16 cellular contexts compared by ENCODE assay signal in genomic region chr1:89962024-89962741, GRCh38. TPM values are rescaled to one million over a fixed set of nuclear protein-coding genes. Genes with fewer than 3 reads are reported as not detected.
A peak's percentile ranks its signal among the peaks of the same experiment; 100 is the strongest.
DNase-seq lines count a peak whose midpoint lies in the region; ATAC-seq and TF ChIP-seq lines count a peak whose summit lies in the region.
"Had no signal": no experiment of that assay in that cellular context is flagged by ENCODE, and none has a peak within 500 bp of the region (broad histone marks: within the 10 kb centered on the region; RNA-seq: fewer than 3 reads in every experiment).

No MANE protein-coding gene starts in this region.

- H3K4me3 ChIP-seq in AG04450 (ENCODE audit: low read depth, low read length) = no peak overlapping the region
- H3K4me3 ChIP-seq in SK-N-SH (ENCODE audit: low read depth in 2 of 2, low read length in 1 of 2) = no peak overlapping the region
- no peak overlapping the region for H3K4me3 ChIP-seq in fibroblast of villous mesenchyme (ENCODE audit: low read depth, low read length)
- H3K4me3 ChIP-seq: HAP-1 had no signal

- TF ChIP-seq EP300 in SK-N-SH (IDR thresholded peaks at IDR 0.05; ENCODE audit: borderline replicate concordance in 1 of 2, low read depth in 1 of 2, low read length in 1 of 2) = no peak

- peak overlapping the region; percentile 40 for H3K27ac ChIP-seq in AG04450 (ENCODE audit: low read depth, low read length)
- peak overlapping the region; percentile 23 to 44; a peak in 2 of 4 replicates for H3K27ac ChIP-seq in SK-N-SH (ENCODE audit: low read depth in 2 of 2, low read length in 1 of 2)
- H3K27ac ChIP-seq: foreskin keratinocyte had no signal

- POLR2A ChIA-PET in AG04450 (lab: Yijun Ruan, JAX) (no interaction called here), SK-N-SH (lab: Yijun Ruan, JAX) (no interaction called here)

- peak overlapping the region; percentile 54; the same call in 1 of the 2 replicates for H3K4me2 ChIP-seq in SK-N-SH

- peaks cover 10% of the 10 kb centered on the region for H3F3A ChIP-seq in SK-N-SH (replicated peaks; ENCODE audit: insufficient read depth)

- ATAC-seq in GM21447 (IDR thresholded peaks at IDR 0.05; ENCODE audit: unreplicated experiment) (peak; percentile 53), HG02571 (IDR thresholded peaks at IDR 0.05; ENCODE audit: unreplicated experiment) (no peak), GM19351 (IDR thresholded peaks at IDR 0.05; ENCODE audit: unreplicated experiment) (no peak)
- ATAC-seq: activated CD4-positive, CD25-positive, alpha-beta regulatory T cell treated with anti-CD3 and anti-CD28 coated beads, Interleukin-2, amount 50 U/mL, for 24 hours; foreskin keratinocyte; stimulated activated memory B cell treated with anti-CD40 and anti-IgM and Interleukin-4, amounts not matched to agents 10 μg/mL and 1 μg/mL and 100 μg/mL, for 72 hours had no signal

- CTCF ChIA-PET in AG04450 (lab: Charles Lee) = interaction anchor here (1.0 to 1.4 kb wide), 2 partner anchors 16 to 127 kb away, joined by 3 read pairs; no protein-coding TSS in a partner anchor
- CTCF ChIA-PET in SK-N-SH (lab: Yijun Ruan, JAX) = interaction anchor here (2.1 kb wide), 1 partner anchor 158 kb away, joined by 7 read pairs; no protein-coding TSS in a partner anchor

- H3K27me3 ChIP-seq in AG04450 (ENCODE audit: control insufficient read depth, insufficient read depth, low read length) (no peaks in the 10 kb centered on the region), SK-N-SH (ENCODE audit: insufficient read depth) (no peaks in the 10 kb centered on the region)
- H3K27me3 ChIP-seq: foreskin keratinocyte had no signal

- no peaks in the 10 kb centered on the region; the same call in 1 of the 2 replicates for H3K9me3 ChIP-seq in AG04450 (ENCODE audit: control insufficient read depth, insufficient read depth, low read length)
- H3K9me3 ChIP-seq in SK-N-SH = no peaks in the 10 kb centered on the region
- H3K9me3 ChIP-seq: HAP-1 had no signal

- no peak for DNase-seq in AG04450 (ENCODE audit: low read depth, low spot score)
- DNase-seq in SK-N-SH = no peak
- peak; percentile 82 for DNase-seq in fibroblast of villous mesenchyme (ENCODE audit: low read depth)
- DNase-seq in NCI-H2081 treated with DMSO at 0.1 percent for 48 hours (lab: John Stamatoyannopoulos, UW) = no peak
- DNase-seq in NCI-H1105 treated with DMSO at 0.1 percent for 48 hours (lab: John Stamatoyannopoulos, UW) = no peak
- DNase-seq: DMS53; foreskin keratinocyte; kidney; naive B cell; stimulated activated CD4-positive, alpha-beta T cell treated with anti-CD3 and anti-CD28 coated beads, Interleukin-4, amount 100 ng/mL, for 4 hours had no signal

- no peaks in the 10 kb centered on the region for H4K20me1 ChIP-seq in SK-N-SH (ENCODE audit: insufficient read depth)

- peaks cover 0 to 6% of the 10 kb centered on the region in 2 experiments; a peak in 2 of 4 replicates for H3K4me1 ChIP-seq in SK-N-SH (ENCODE audit: control insufficient read depth in 1 of 2, insufficient read depth in 2 of 2, low read depth in 1 of 2, low read length in 1 of 2)
- H3K4me1 ChIP-seq: foreskin keratinocyte, HAP-1 had no signal

- no peak for TF ChIP-seq RAD21 in SK-N-SH (IDR thresholded peaks at IDR 0.05; ENCODE audit: low read length)

- 58% methylated on average over 6 of the region's 6 CpGs for WGBS in SK-N-SH (ENCODE audit: low lambda C conversion rate)

- no peaks in the 10 kb centered on the region for H3K36me3 ChIP-seq in SK-N-SH (replicated peaks in 1 of 2; ENCODE audit: control insufficient read depth in 1 of 2, insufficient read depth in 2 of 2, low read length in 1 of 2)
- H3K36me3 ChIP-seq: HAP-1 had no signal

- H3K79me2 ChIP-seq in SK-N-SH (ENCODE audit: insufficient read depth) = no peaks in the 10 kb centered on the region

- no peak overlapping the region; the same call in 1 of the 2 replicates for H3K9ac ChIP-seq in SK-N-SH

- no peak overlapping the region for H2AFZ ChIP-seq in SK-N-SH (ENCODE audit: low read depth)

- no peak for TF ChIP-seq CTCF in AG04450 (IDR thresholded peaks at IDR 0.05; ENCODE audit: low read depth, low read length)
- no peak for TF ChIP-seq CTCF in SK-N-SH (IDR thresholded peaks at IDR 0.05)
- no peak for TF ChIP-seq CTCF in fibroblast of villous mesenchyme (IDR thresholded peaks at IDR 0.05; ENCODE audit: insufficient read depth, low read depth, low read length)

- H3K9me2 ChIP-seq in SK-N-SH = no peaks in the 10 kb centered on the region

TF ChIP-seq in SK-N-SH, 30 proteins besides CTCF, POLR2A, EP300 and RAD21 (continues in another document):
- TF ChIP-seq GABPA (IDR thresholded peaks at IDR 0.05; ENCODE audit: low read depth) (no peak), GATA2 (CRISPR knock-in tag; IDR thresholded peaks at IDR 0.05) (no peak), PBX3 (IDR thresholded peaks at IDR 0.05) (peak; percentile 68), NRF1 (IDR thresholded peaks at IDR 0.05; ENCODE audit: low read depth, low read length) (no peak), RXRA (IDR thresholded peaks at IDR 0.05; ENCODE audit: borderline replicate concordance, low read depth) (no peak), ZBTB33 (IDR thresholded peaks at IDR 0.05; ENCODE audit: borderline replicate concordance, low read depth) (no peak), REST (IDR thresholded peaks at IDR 0.05; ENCODE audit: low read depth, low read length) (peak; percentile 24; the same call in 1 of the 2 replicates), TCF12 (IDR thresholded peaks at IDR 0.05) (peak; percentile 79), FOXJ3 (CRISPR knock-in tag; IDR thresholded peaks at IDR 0.05) (no peak), USF2 (IDR thresholded peaks at IDR 0.05; ENCODE audit: borderline replicate concordance, low read depth, low read length) (no peak), ELF1 (IDR thresholded peaks at IDR 0.05) (no peak), RCOR1 (IDR thresholded peaks at IDR 0.05; ENCODE audit: low read length) (no peak), MXI1 (IDR thresholded peaks at IDR 0.05; ENCODE audit: low read depth, low read length) (no peak), CHD2 (IDR thresholded peaks at IDR 0.05; ENCODE audit: low read length, partially characterized antibody) (no peak)

RNA-seq across cellular contexts. Expression of gene ZNF326, which starts 32.7 kb away (rescaled TPM):
- 15.5 and 23.3 TPM in 2 replicates for polyA plus RNA-seq in AG04450 (2011; rRNA removed)
- 13.9 and 18.6 TPM in 2 replicates for polyA minus RNA-seq in AG04450 (2011; rRNA and poly(A)+ RNA removed)
- 16.4 and 18.0 TPM in 2 replicates for polyA plus RNA-seq in SK-N-SH (2012; rRNA removed)
- polyA plus RNA-seq in SK-N-SH (2012; cell fraction: cytosol; rRNA removed) = 17.5 and 19.3 TPM in 2 replicates
- 16.1 and 24.0 TPM in 2 replicates for polyA plus RNA-seq in SK-N-SH (2012; cell fraction: nucleus; rRNA removed)
- total RNA-seq in fibroblast of villous mesenchyme = 9.3 and 12.1 TPM in 2 replicates
